ENCODE assay signal across 9 cellular contexts in genomic region chr12:69331482-69331845, GRCh38. TPM values are rescaled to one million over a fixed set of nuclear protein-coding genes. Genes with fewer than 3 reads are reported as not detected.
DNase-seq lines count a peak whose midpoint lies in the region; ATAC-seq and FAIRE-seq lines count a peak whose summit lies in the region.
"Had no signal": no experiment of that assay in that cellular context is flagged by ENCODE, and none has a peak within 500 bp of the region (broad histone marks: within the 10 kb centered on the region; RNA-seq: fewer than 3 reads in every experiment).

No MANE protein-coding gene starts in this region.

- H3K27ac Mint-ChIP-seq in activated naive CD4-positive, alpha-beta T cell treated with anti-CD3 and anti-CD28 coated beads, Interleukin-2, amount 50 U/mL, for 72 hours = peak overlapping the region; percentile 85 to 97
- H3K27ac Mint-ChIP-seq in immature natural killer cell = peak overlapping the region; percentile 86 to 98 (median 96)

- peak overlapping the region; percentile 77 to 90 for H3K27ac ChIP-seq in small intestine (ENCODE audit: low read depth in 1 of 2, low read length in 1 of 2)

- peak; percentile 5 for ATAC-seq in HG02938 (IDR thresholded peaks at IDR 0.05; ENCODE audit: unreplicated experiment)
- ATAC-seq in activated naive CD4-positive, alpha-beta T cell treated with anti-CD3 and anti-CD28 coated beads, Interleukin-2, amount 50 U/mL, for 72 hours = no peak
- ATAC-seq: HCT116 had no signal

- peaks cover 24 to 26% of the 10 kb centered on the region in 2 donors for H3K4me1 Mint-ChIP-seq in immature natural killer cell

- H3K4me1 ChIP-seq in small intestine (ENCODE audit: control insufficient read depth in 2 of 2, insufficient read depth in 1 of 2, low read depth in 1 of 2, low read length in 1 of 2) = no peaks in the 10 kb centered on the region

- 5 to 28% (median 25%) methylated on average over 7 of the region's 7 CpGs for WGBS in small intestine, 3 donors

- peaks cover 0 to 4% (median 2%) of the 10 kb centered on the region in 3 donors for H3K27me3 Mint-ChIP-seq in immature natural killer cell (ENCODE audit: low read depth in 3 of 3)

- H3K4me3 ChIP-seq in small intestine (ENCODE audit: low read depth in 1 of 2, low read length in 2 of 2) = peak overlapping the region in 1 of 2 donors; percentile 47

- no peaks in the 10 kb centered on the region for H3K36me3 ChIP-seq in small intestine (ENCODE audit: control insufficient read depth in 2 of 2, insufficient read depth in 2 of 2, low read length in 2 of 2)

- H3K9me3 ChIP-seq in small intestine (ENCODE audit: control insufficient read depth, low read depth) = no peaks in the 10 kb centered on the region

- no peak for DNase-seq in activated naive CD4-positive, alpha-beta T cell treated with anti-CD3 and anti-CD28 coated beads, Interleukin-2, amount 50 U/mL, for 72 hours (ENCODE audit: low spot score in 2 of 2)
- DNase-seq in immature natural killer cell (no peak), small intestine (peak; percentile 72), amniotic stem cell (lab: John Stamatoyannopoulos, UW) (no peak), dedifferentiated amniotic fluid mesenchymal stem cell (ENCODE audit: extremely low spot score) (no peak), NCI-H2107 treated with DMSO at 0.1 percent for 48 hours (lab: John Stamatoyannopoulos, UW; ENCODE audit: unreplicated experiment) (no peak), NCI-H526 (lab: John Stamatoyannopoulos, UW) (no peak)

- H3K36me3 Mint-ChIP-seq in activated naive CD4-positive, alpha-beta T cell treated with anti-CD3 and anti-CD28 coated beads, Interleukin-2, amount 50 U/mL, for 72 hours = peaks cover 0 to 5% of the 10 kb centered on the region in 2 donors
- peaks cover 0 to 4% (median 0%) of the 10 kb centered on the region in 3 donors for H3K36me3 Mint-ChIP-seq in immature natural killer cell

- H3K9me3 Mint-ChIP-seq in activated naive CD4-positive, alpha-beta T cell treated with anti-CD3 and anti-CD28 coated beads, Interleukin-2, amount 50 U/mL, for 72 hours = peaks cover 0 to 2% of the 10 kb centered on the region in 2 donors
- no peaks in the 10 kb centered on the region for H3K9me3 Mint-ChIP-seq in immature natural killer cell

- FAIRE-seq in small intestine (lab: Jason Lieb, UNC) = no peak

- H3K27me3 ChIP-seq in small intestine (ENCODE audit: control insufficient read depth in 2 of 2, insufficient read depth in 2 of 2, low read length in 2 of 2) = no peaks in the 10 kb centered on the region

- H3K4me3 Mint-ChIP-seq in immature natural killer cell = peak overlapping the region; percentile 91 to 97 (median 94)

RNA-seq across cellular contexts. Expression of gene LYZ, which starts 16.7 kb away (rescaled TPM):
- total RNA-seq in activated naive CD4-positive, alpha-beta T cell treated with anti-CD3 and anti-CD28 coated beads, Interleukin-2, amount 50 U/mL, for 72 hours = under 1 TPM in 1 of 2 donors, not detected in 1; 0.30 TPM
- polyA plus RNA-seq in immature natural killer cell (100 to 1,000 TPM in 2 of 3 donors, 10 to 100 TPM in 1; 17.8 to 413 (median 351) TPM), small intestine (100 to 1,000 TPM in 2 of 3 donors, 10 to 100 TPM in 1; 69.6 to 836 (median 280) TPM)

RNA-seq across cellular contexts. Expression of gene YEATS4, which starts 28.1 kb away (rescaled TPM):
- 10 to 100 TPM; 34.2 to 57.3 TPM for total RNA-seq in activated naive CD4-positive, alpha-beta T cell treated with anti-CD3 and anti-CD28 coated beads, Interleukin-2, amount 50 U/mL, for 72 hours
- polyA plus RNA-seq in immature natural killer cell (10 to 100 TPM; 26.6 to 41.8 (median 31.9) TPM), small intestine (10 to 100 TPM; 12.5 to 23.0 (median 15.7) TPM)
